Comparison of ENCODE assay signal across 10 cellular contexts in the genomic region with DNA sequence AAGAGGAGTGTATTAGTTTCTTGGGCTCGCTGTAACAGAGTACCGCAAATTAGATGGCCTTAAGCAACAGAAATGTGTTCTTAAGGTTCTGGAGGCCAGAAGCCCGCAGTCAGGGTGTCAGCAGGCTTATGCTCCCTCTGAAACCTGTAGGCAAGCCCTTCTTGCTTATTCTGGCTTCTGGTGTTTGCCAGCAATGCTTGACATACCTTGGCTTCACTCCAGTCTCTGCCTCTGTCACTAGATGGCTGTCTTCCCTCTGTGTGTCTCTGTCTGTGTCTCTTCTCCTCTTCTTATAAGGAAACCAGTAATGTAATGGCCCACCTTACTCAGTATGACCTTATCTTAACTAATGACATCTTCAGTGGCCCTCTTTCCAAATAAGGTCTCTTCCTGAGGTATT.
DNase-seq lines count a peak whose midpoint lies in the region; ATAC-seq, FAIRE-seq and TF ChIP-seq lines count a peak whose summit lies in the region.
"Had no signal": no experiment of that assay in that cellular context is flagged by ENCODE, and none has a peak within 500 bp of the region (broad histone marks: within the 10 kb centered on the region; RNA-seq: fewer than 3 reads in every experiment).

No MANE protein-coding gene starts in this region.

- H3K9ac ChIP-seq in DND-41 (ENCODE audit: low read depth, low read length): no peak overlapping the region
- no peak overlapping the region for H3K9ac ChIP-seq in mesendoderm (ENCODE audit: low read length)
- H3K9ac ChIP-seq: KMS-11 had no signal

- WGBS in mesendoderm (ENCODE audit: extremely low coverage, insufficient coverage, low lambda C conversion rate): no CpG with 5 or more reads among the region's 3 CpGs

- H2AFZ ChIP-seq in DND-41 (ENCODE audit: low read depth, low read length): no peak overlapping the region

- TF ChIP-seq CTCF in DND-41 (IDR thresholded peaks at IDR 0.05; ENCODE audit: borderline replicate concordance, extremely low read depth, low read length, poor library complexity, severe bottlenecking): peak; percentile 10

- H2AK5ac ChIP-seq in mesendoderm (ENCODE audit: low read length): no peak overlapping the region

- H3K4me3 ChIP-seq in DND-41 (ENCODE audit: low read depth in 1 of 2, low read length in 2 of 2) (no peak overlapping the region), mesendoderm (ENCODE audit: low read length) (no peak overlapping the region)

- H3K18ac ChIP-seq in mesendoderm (ENCODE audit: low read length): no peak overlapping the region

- no peak overlapping the region for H2BK5ac ChIP-seq in mesendoderm (ENCODE audit: low read length)

- H3K4me1 ChIP-seq in DND-41 (ENCODE audit: insufficient read depth, low read length) (no peaks in the 10 kb centered on the region), mesendoderm (ENCODE audit: control insufficient read depth, low read depth, low read length) (no peaks in the 10 kb centered on the region)

- H3K36me3 ChIP-seq in DND-41 (ENCODE audit: insufficient read depth, low read length) (peaks cover 3% of the 10 kb centered on the region; the same call in 1 of the 2 replicates), mesendoderm (ENCODE audit: control insufficient read depth, insufficient read depth, low read length) (no peaks in the 10 kb centered on the region)

- H4K20me1 ChIP-seq in DND-41 (ENCODE audit: insufficient read depth, low read length): no peaks in the 10 kb centered on the region

- H3K27ac ChIP-seq in DND-41 (ENCODE audit: low read length) (no peak overlapping the region), mesendoderm (ENCODE audit: low read depth, low read length) (no peak overlapping the region)
- H3K27ac ChIP-seq: KMS-11 had no signal

- FAIRE-seq in GM12892 (lab: Jason Lieb, UNC): no peak
- FAIRE-seq: TTC549 had no signal

- no peak overlapping the region for H4K8ac ChIP-seq in mesendoderm (ENCODE audit: low read depth, low read length)

- H3K79me2 ChIP-seq in DND-41 (ENCODE audit: insufficient read depth, low read length): no peaks in the 10 kb centered on the region
- H3K79me2 ChIP-seq in mesendoderm (ENCODE audit: control insufficient read depth, insufficient read depth, low read length): no peaks in the 10 kb centered on the region

- H3K4me2 ChIP-seq in DND-41 (ENCODE audit: insufficient read depth, low read length) (no peak overlapping the region), mesendoderm (ENCODE audit: low read length) (no peak overlapping the region)
- H3K4me2 ChIP-seq: KMS-11 had no signal

- no peak overlapping the region for H4K5ac ChIP-seq in mesendoderm (ENCODE audit: low read length)

- H3K23ac ChIP-seq in mesendoderm (ENCODE audit: low read length): no peak overlapping the region

- no peak for TF ChIP-seq POLR2A in GM12892 (IDR thresholded peaks at IDR 0.05; ENCODE audit: low read depth, low read length)

- H3K56ac ChIP-seq in mesendoderm (ENCODE audit: low read length): no peak overlapping the region

- H2BK15ac ChIP-seq in mesendoderm (replicated peaks; ENCODE audit: low read depth): no peak overlapping the region

- H3K4ac ChIP-seq in mesendoderm (ENCODE audit: low read depth, low read length): no peak overlapping the region

- ATAC-seq in DND-41 (ENCODE audit: insufficient read depth, low read depth): no peak
- ATAC-seq in GM21423 (IDR thresholded peaks at IDR 0.05; ENCODE audit: unreplicated experiment): no peak

- H3K27me3 ChIP-seq in DND-41 (ENCODE audit: insufficient read depth, low read length, poor library complexity) (no peaks in the 10 kb centered on the region), mesendoderm (ENCODE audit: insufficient read depth, low read length, poor library complexity) (no peaks in the 10 kb centered on the region)

- H3K79me1 ChIP-seq in mesendoderm (ENCODE audit: low read length): no peaks in the 10 kb centered on the region

- H3K9me3 ChIP-seq in DND-41 (ENCODE audit: insufficient read depth, low read length, severe bottlenecking): no peaks in the 10 kb centered on the region

- DNase-seq in DND-41 (no peak), NCI-H1694 (lab: John Stamatoyannopoulos, UW) (peak; percentile 37), dermis blood vessel endothelial cell (peak; percentile 4), mesendoderm (peak; percentile 77), C1 segment of cervical spinal cord (lab: John Stamatoyannopoulos, UW) (no peak), GM12892 (ENCODE audit: insufficient read length) (no peak)
- no peak for DNase-seq in stimulated activated naive CD4-positive, alpha-beta T cell (lab: John Stamatoyannopoulos, UW)

- no peak overlapping the region for H2BK120ac ChIP-seq in mesendoderm (ENCODE audit: low read depth, low read length)

Comparison
In these comparisons a context has a peak if more than half of its experiments do, and no peak if none do; other contexts are left out.
1. DNase-seq: peak in NCI-H1694 (single experiment), dermis blood vessel endothelial cell (single experiment) and mesendoderm (single experiment); none in DND-41 (single experiment), C1 segment of cervical spinal cord (0 of 14), stimulated activated naive CD4-positive, alpha-beta T cell (0 of 6) and GM12892 (single experiment).